11 cellular contexts compared by ENCODE assay signal in genomic region chr16:25080420-25081131, GRCh38.
"Had no signal": no experiment of that assay in that cellular context is flagged by ENCODE, and none has a peak within 500 bp of the region (broad histone marks: within the 10 kb centered on the region; RNA-seq: fewer than 3 reads in every experiment).

No MANE protein-coding gene starts in this region.

- H3K27ac ChIP-seq: GM23248 had no signal

- ATAC-seq: GM23338, HCT116 had no signal

- H3K9ac ChIP-seq: GM23248 had no signal

- H2AFZ ChIP-seq: GM23248, GM23338 had no signal

- H3K4me3 ChIP-seq: GM23248, GM23338, HAP-1 had no signal

- H3K4me1 Mint-ChIP-seq: GM23338, H9 had no signal

- H3K4me3 Mint-ChIP-seq: GM23338, H9, HFFc6 had no signal

- H3K27ac Mint-ChIP-seq: GM23338, H9, HFFc6 had no signal

- DNase-seq: GM23248, GOT3, H7, H9, HCEC 1CT, HFFc6 had no signal

- H3K36me3 ChIP-seq: HAP-1 had no signal

- FAIRE-seq: H1, H54 had no signal

- H3K9me3 ChIP-seq: HAP-1 had no signal

- H3K9me3 Mint-ChIP-seq: HFFc6 had no signal

- H3K4me2 ChIP-seq: GM23338 had no signal
